Comparison of ENCODE assay signal across 3 cellular contexts in the genomic region with DNA sequence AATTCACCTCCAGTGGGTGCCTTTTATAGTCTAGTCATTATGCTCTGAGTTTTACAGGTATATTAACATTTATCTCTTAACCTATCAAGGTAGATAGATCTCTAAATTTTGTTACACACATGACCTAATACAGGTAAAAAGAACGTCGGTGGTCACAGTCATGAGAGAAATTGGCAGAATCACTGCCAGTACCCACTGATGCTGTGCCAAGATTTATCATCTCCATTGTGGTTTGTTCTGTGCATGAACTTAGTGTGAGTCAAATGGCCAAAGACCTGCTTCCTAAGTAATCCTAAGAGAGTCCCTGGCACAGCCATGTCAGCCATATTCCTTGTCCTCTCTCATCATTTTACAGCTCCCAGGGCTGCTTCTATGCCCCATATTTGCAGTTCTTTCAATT. TPM values are rescaled to one million over a fixed set of nuclear protein-coding genes. Genes with fewer than 3 reads are reported as not detected.
"Had no signal": no experiment of that assay in that cellular context is flagged by ENCODE, and none has a peak within 500 bp of the region (broad histone marks: within the 10 kb centered on the region; RNA-seq: fewer than 3 reads in every experiment).

No MANE protein-coding gene starts in this region.

RNA-seq across cellular contexts. Expression of a gene that starts 9.2 kb away (rescaled TPM):
- total RNA-seq: LHCN-M2, MCF 10A, NCI-H460 had no signal

RNA-seq across cellular contexts. Expression of a gene that starts 31.1 kb away (rescaled TPM):
- total RNA-seq: LHCN-M2, MCF 10A, NCI-H460 had no signal

RNA-seq across cellular contexts. Expression of a gene that starts 46.2 kb away (rescaled TPM):
- total RNA-seq: LHCN-M2, MCF 10A, NCI-H460 had no signal
